11 cellular contexts compared by ENCODE assay signal in genomic region chr12:128844031-128844635, GRCh38. TPM values are rescaled to one million over a fixed set of nuclear protein-coding genes. Genes with fewer than 3 reads are reported as not detected.
DNase-seq lines count a peak whose midpoint lies in the region; ATAC-seq and TF ChIP-seq lines count a peak whose summit lies in the region.
"Had no signal": no experiment of that assay in that cellular context is flagged by ENCODE, and none has a peak within 500 bp of the region (broad histone marks: within the 10 kb centered on the region; RNA-seq: fewer than 3 reads in every experiment).

No MANE protein-coding gene starts in this region.

- peaks cover 12% of the 10 kb centered on the region for H3K4me1 Mint-ChIP-seq in activated naive CD8-positive, alpha-beta T cell treated with anti-CD3 and anti-CD28 coated beads, Interleukin-2, amount 50 U/mL, for 24 hours
- H3K4me1 Mint-ChIP-seq: CD4-positive, CD25-positive, alpha-beta regulatory T cell had no signal

- H3K27me3 ChIP-seq in right atrium auricular region (no peaks in the 10 kb centered on the region), upper lobe of right lung (no peaks in the 10 kb centered on the region)

- no peak overlapping the region for H3K27ac Mint-ChIP-seq in activated naive CD8-positive, alpha-beta T cell treated with anti-CD3 and anti-CD28 coated beads, Interleukin-2, amount 50 U/mL, for 24 hours

- no peak overlapping the region for H3K4me3 ChIP-seq in right atrium auricular region
- no peak overlapping the region for H3K4me3 ChIP-seq in upper lobe of right lung

- H3K36me3 ChIP-seq in right atrium auricular region: no peaks in the 10 kb centered on the region
- no peaks in the 10 kb centered on the region for H3K36me3 ChIP-seq in upper lobe of right lung

- H3K9me3 ChIP-seq in right atrium auricular region: no peaks in the 10 kb centered on the region
- no peaks in the 10 kb centered on the region for H3K9me3 ChIP-seq in upper lobe of right lung

- H3K4me1 ChIP-seq in right atrium auricular region (no peaks in the 10 kb centered on the region), upper lobe of right lung (no peaks in the 10 kb centered on the region)

- peak; percentile 41 for ATAC-seq in HG03460 (IDR thresholded peaks at IDR 0.05; ENCODE audit: unreplicated experiment)
- peak; percentile 76 for ATAC-seq in activated naive CD8-positive, alpha-beta T cell treated with anti-CD3 and anti-CD28 coated beads, Interleukin-2, amount 50 U/mL, for 24 hours
- peak; percentile 82 for ATAC-seq in upper lobe of right lung
- no peak for ATAC-seq in GM18873 (IDR thresholded peaks at IDR 0.05; ENCODE audit: low FRiP score, unreplicated experiment)

- DNase-seq in cardiac septum (ENCODE audit: low spot score) (peak; percentile 85), right atrium auricular region (ENCODE audit: low spot score) (no peak), upper lobe of right lung (no peak), kidney glomerular epithelial cell (lab: John Stamatoyannopoulos, UW) (no peak)
- peak; percentile 27 for DNase-seq in activated naive CD8-positive, alpha-beta T cell treated with anti-CD3 and anti-CD28 coated beads, Interleukin-2, amount 50 U/mL, for 24 hours
- no peak for DNase-seq in activated CD4-positive, CD25-positive, alpha-beta regulatory T cell (lab: John Stamatoyannopoulos, UW)
- DNase-seq: CD4-positive, CD25-positive, alpha-beta regulatory T cell; naive B cell had no signal

- no peak overlapping the region for H3K4me3 Mint-ChIP-seq in activated naive CD8-positive, alpha-beta T cell treated with anti-CD3 and anti-CD28 coated beads, Interleukin-2, amount 50 U/mL, for 24 hours
- H3K4me3 Mint-ChIP-seq: CD4-positive, CD25-positive, alpha-beta regulatory T cell; naive B cell had no signal

- no peaks in the 10 kb centered on the region for H3K9me3 Mint-ChIP-seq in activated naive CD8-positive, alpha-beta T cell treated with anti-CD3 and anti-CD28 coated beads, Interleukin-2, amount 50 U/mL, for 24 hours
- H3K9me3 Mint-ChIP-seq: CD4-positive, CD25-positive, alpha-beta regulatory T cell; naive B cell had no signal

- H3K36me3 Mint-ChIP-seq in activated naive CD8-positive, alpha-beta T cell treated with anti-CD3 and anti-CD28 coated beads, Interleukin-2, amount 50 U/mL, for 24 hours (ENCODE audit: low read depth): no peaks in the 10 kb centered on the region
- H3K36me3 Mint-ChIP-seq: CD4-positive, CD25-positive, alpha-beta regulatory T cell; naive B cell had no signal

- H3K27ac ChIP-seq in right atrium auricular region (no peak overlapping the region), upper lobe of right lung (no peak overlapping the region)

- peak in 1 of 2 donors; percentile 17 for TF ChIP-seq CTCF in right atrium auricular region (IDR thresholded peaks at IDR 0.05)
- no peak for TF ChIP-seq CTCF in upper lobe of right lung (IDR thresholded peaks at IDR 0.05)

- H3K27me3 Mint-ChIP-seq in activated naive CD8-positive, alpha-beta T cell treated with anti-CD3 and anti-CD28 coated beads, Interleukin-2, amount 50 U/mL, for 24 hours: peaks cover 10% of the 10 kb centered on the region

- intact Hi-C loops in cardiac septum (cut with DNase I): no loop called here
- intact Hi-C loops in upper lobe of right lung (cut with DNase I): no loop called here

RNA-seq across cellular contexts. Expression of gene GLT1D1, which starts 9.1 kb away (rescaled TPM):
- total RNA-seq in cardiac septum: 1.1 TPM
- under 1 TPM in 1 of 2 donors, not detected in 1; 0.20 TPM for total RNA-seq in right atrium auricular region
- total RNA-seq in upper lobe of right lung: 3.5 TPM
- total RNA-seq: CD4-positive, CD25-positive, alpha-beta regulatory T cell; LHCN-M2 had no signal

RNA-seq across cellular contexts. Expression of gene SLC15A4, which starts 20.4 kb away (rescaled TPM):
- 15.8 TPM for total RNA-seq in cardiac septum
- 10 to 100 TPM; 24.1 to 24.3 TPM for total RNA-seq in right atrium auricular region
- 31.3 TPM for total RNA-seq in upper lobe of right lung

Comparison
In these comparisons a context has a peak if more than half of its experiments do, and no peak if none do; other contexts are left out.
1. DNase-seq: peak in cardiac septum (single experiment) and activated naive CD8-positive, alpha-beta T cell treated with anti-CD3 and anti-CD28 coated beads, Interleukin-2, amount 50 U/mL, for 24 hours (single experiment); none in right atrium auricular region (single experiment), upper lobe of right lung (single experiment), kidney glomerular epithelial cell (single experiment) and activated CD4-positive, CD25-positive, alpha-beta regulatory T cell (0 of 4).